In genomic region chr2:38462121-38462634, GRCh38 we compare ENCODE assay signal across 8 cellular contexts.
DNase-seq lines count a peak whose midpoint lies in the region; FAIRE-seq and TF ChIP-seq lines count a peak whose summit lies in the region.

No MANE protein-coding gene starts in this region.

- intact Hi-C loops in kidney (cut with DNase I), result no loop called here

- DNase-seq in H4 (ENCODE audit: low spot score) (peak; percentile 95), RPMI7951 (ENCODE audit: low read depth) (peak; percentile 97), MM.1S (no peak), NCI-H345 (lab: John Stamatoyannopoulos, UW) (no peak), kidney (no peak), AML-193 (lab: John Stamatoyannopoulos, UW) (no peak)
- peak; percentile 46 to 60 (median 56) for DNase-seq in stimulated activated CD4-positive, alpha-beta T cell treated with anti-CD3 and anti-CD28 coated beads, Interleukin-12 subunit alpha, Interleukin-12 subunit beta, amount 100 ng/mL, for 48 hours (ENCODE audit: low read depth in 2 of 3, low spot score in 1 of 3)

- H3K4me2 ChIP-seq in MM.1S (ENCODE audit: low read depth, low read length), result no peak overlapping the region

- H3K9me3 ChIP-seq in esophagus (ENCODE audit: control insufficient read depth in 2 of 2, insufficient read depth in 1 of 2, low read depth in 1 of 2, low read length in 1 of 2), result peaks cover 0 to under 1% of the 10 kb centered on the region in 2 donors
- H3K9me3 ChIP-seq in MM.1S (replicated peaks; ENCODE audit: insufficient read depth, low read length), result no peaks in the 10 kb centered on the region
- no peaks in the 10 kb centered on the region for H3K9me3 ChIP-seq in kidney (ENCODE audit: control insufficient read depth in 1 of 2, low read length in 2 of 2)

- TF ChIP-seq CTCF in MM.1S (IDR thresholded peaks at IDR 0.05; ENCODE audit: low read length) (no peak), kidney (IDR thresholded peaks at IDR 0.05; ENCODE audit: borderline replicate concordance, extremely low read depth, insufficient read depth) (no peak)

- no peaks in the 10 kb centered on the region for H3K79me2 ChIP-seq in MM.1S (ENCODE audit: low read length)

- no peak overlapping the region for H3K9ac ChIP-seq in MM.1S (ENCODE audit: low read length)
- no peak overlapping the region for H3K9ac ChIP-seq in kidney (ENCODE audit: low read length in 2 of 2)

- H3F3A ChIP-seq in MM.1S (ENCODE audit: insufficient read depth, low read length), result no peaks in the 10 kb centered on the region

- H3K27me3 ChIP-seq in esophagus (ENCODE audit: control insufficient read depth in 1 of 2, insufficient read depth in 2 of 2, low read length in 2 of 2), result no peaks in the 10 kb centered on the region
- no peaks in the 10 kb centered on the region for H3K27me3 ChIP-seq in MM.1S (replicated peaks; ENCODE audit: insufficient read depth, low read length)

- H3K4me3 ChIP-seq in esophagus (ENCODE audit: low read depth in 1 of 2, low read length in 2 of 2), result no peak overlapping the region
- no peak overlapping the region for H3K4me3 ChIP-seq in MM.1S (ENCODE audit: low read length)
- no peak overlapping the region for H3K4me3 ChIP-seq in kidney (ENCODE audit: low read length in 2 of 2)

- peaks cover 0 to 5% of the 10 kb centered on the region in 2 donors for H3K4me1 ChIP-seq in esophagus (ENCODE audit: control insufficient read depth in 2 of 2, insufficient read depth in 2 of 2, low read length in 1 of 2)
- no peaks in the 10 kb centered on the region for H3K4me1 ChIP-seq in MM.1S (ENCODE audit: low read length)
- peaks cover 0 to 7% of the 10 kb centered on the region in 2 donors for H3K4me1 ChIP-seq in kidney (ENCODE audit: control insufficient read depth in 1 of 2, insufficient read depth in 1 of 2, low read depth in 1 of 2, low read length in 2 of 2)

- no peak for FAIRE-seq in kidney (lab: Jason Lieb, UNC)

- no peak overlapping the region for H2AFZ ChIP-seq in MM.1S (ENCODE audit: low read length)

- H3K36me3 ChIP-seq in esophagus (ENCODE audit: control insufficient read depth in 2 of 2, insufficient read depth in 2 of 2, low read length in 1 of 2) (no peaks in the 10 kb centered on the region), MM.1S (replicated peaks; ENCODE audit: insufficient read depth, low read length) (no peaks in the 10 kb centered on the region), kidney (ENCODE audit: control insufficient read depth in 1 of 2, insufficient read depth in 2 of 2, low read length in 2 of 2) (no peaks in the 10 kb centered on the region)

- no peaks in the 10 kb centered on the region for H3K9me2 ChIP-seq in MM.1S (replicated peaks; ENCODE audit: insufficient read depth, low read length)

- H4K20me1 ChIP-seq in MM.1S (ENCODE audit: insufficient read depth, low read length), result no peaks in the 10 kb centered on the region

- 40 to 57% methylated on average over 7 of the region's 7 CpGs for WGBS in esophagus, 2 donors

- H3K27ac ChIP-seq in esophagus (ENCODE audit: low read depth in 2 of 2, low read length in 1 of 2), result peak overlapping the region; percentile 91 to 94
- H3K27ac ChIP-seq in MM.1S (ENCODE audit: low read length), result no peak overlapping the region
- H3K27ac ChIP-seq in kidney (ENCODE audit: low read depth in 2 of 2, low read length in 2 of 2), result no peak overlapping the region

Comparison
In these comparisons a context has a peak if more than half of its experiments do, and no peak if none do; other contexts are left out.
1. DNase-seq: peak in H4 (single experiment), RPMI7951 (single experiment) and stimulated activated CD4-positive, alpha-beta T cell treated with anti-CD3 and anti-CD28 coated beads, Interleukin-12 subunit alpha, Interleukin-12 subunit beta, amount 100 ng/mL, for 48 hours (3 of 3); none in MM.1S (single experiment), NCI-H345 (single experiment), kidney (single experiment) and AML-193 (0 of 2).
2. H3K27ac ChIP-seq: peak in esophagus (2 of 2); none in MM.1S (single experiment) and kidney (0 of 2).